In the genomic region with DNA sequence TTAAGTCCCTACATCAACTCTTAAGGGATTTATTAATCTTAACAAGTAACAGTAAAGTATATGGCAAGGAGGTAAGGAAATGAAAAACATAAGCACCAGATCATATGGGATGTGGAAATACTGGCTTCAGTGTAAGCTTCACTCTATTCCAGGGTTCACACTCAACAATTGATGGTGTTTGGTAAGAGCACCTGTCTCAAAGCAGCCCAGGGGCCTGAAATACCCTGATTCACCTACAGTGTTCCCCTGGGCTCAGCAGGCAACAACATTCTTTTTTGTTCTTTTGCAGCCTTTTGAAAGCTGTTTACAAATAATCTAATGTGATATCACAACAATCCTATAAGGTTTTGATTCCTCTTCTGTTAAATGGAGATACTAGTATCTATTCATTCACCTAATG, we compare ENCODE assay signal across 15 cellular contexts. TPM values are rescaled to one million over a fixed set of nuclear protein-coding genes. Genes with fewer than 3 reads are reported as not detected.
DNase-seq lines count a peak whose midpoint lies in the region; ATAC-seq and TF ChIP-seq lines count a peak whose summit lies in the region.
"Had no signal": no experiment of that assay in that cellular context is flagged by ENCODE, and none has a peak within 500 bp of the region (broad histone marks: within the 10 kb centered on the region; RNA-seq: fewer than 3 reads in every experiment).

No MANE protein-coding gene starts in this region.

- no peak overlapping the region for H3K4me3 Mint-ChIP-seq in stimulated activated effector memory CD8-positive, alpha-beta T cell treated with anti-CD3 and anti-CD28 coated beads, Interleukin-12 subunit alpha, Interleukin-12 subunit beta, amount 100 ng/mL, for 72 hours
- H3K4me3 Mint-ChIP-seq: CD4-positive, alpha-beta memory T cell had no signal

- DNase-seq in GM23248 (no peak), adipocyte (ENCODE audit: low read depth) (no peak), hepatocyte (ENCODE audit: low spot score) (no peak), retinal pigment epithelial cell (ENCODE audit: low read depth) (no peak), mucosa of gallbladder (ENCODE audit: low spot score) (no peak)
- no peak for DNase-seq in stimulated activated effector memory CD8-positive, alpha-beta T cell treated with anti-CD3 and anti-CD28 coated beads, Interleukin-12 subunit alpha, Interleukin-12 subunit beta, amount 100 ng/mL, for 72 hours (ENCODE audit: low spot score in 2 of 2)
- DNase-seq: activated naive CD4-positive, alpha-beta T cell treated with anti-CD3 and anti-CD28 coated beads, Interleukin-2, amount 50 U/mL, for 16 hours; CD4-positive, alpha-beta memory T cell; NCI-H446; Right ventricle myocardium superior; stimulated activated CD4-positive, alpha-beta T cell treated with anti-CD3 and anti-CD28 coated beads, Interleukin-4, amount 100 ng/mL, for 1 hour; stimulated activated naive CD8-positive, alpha-beta T cell treated with anti-CD3 and anti-CD28 coated beads, Interleukin-15, Interleukin-2, amounts not matched to agents 100 U/mL and 50 U/mL, for 24 hours had no signal

- no peaks in the 10 kb centered on the region for H3K36me3 ChIP-seq in GM23248 (ENCODE audit: low read depth)
- H3K36me3 ChIP-seq in adipocyte (ENCODE audit: control insufficient read depth, insufficient read depth, low read length, severe bottlenecking), result no peaks in the 10 kb centered on the region
- H3K36me3 ChIP-seq in hepatocyte (replicated peaks; ENCODE audit: insufficient read depth, low read depth), result no peaks in the 10 kb centered on the region
- H3K36me3 ChIP-seq: ovary had no signal

- H3K9ac ChIP-seq in GM23248, result peak overlapping the region; percentile 83
- no peak overlapping the region for H3K9ac ChIP-seq in adipocyte (ENCODE audit: low read length)

- H3K4me1 ChIP-seq in GM23248 (ENCODE audit: insufficient read depth), result peaks cover 39% of the 10 kb centered on the region
- H3K4me1 ChIP-seq in adipocyte (ENCODE audit: control insufficient read depth, insufficient read depth, low read length), result peaks cover 34% of the 10 kb centered on the region
- peaks cover 14% of the 10 kb centered on the region for H3K4me1 ChIP-seq in hepatocyte (ENCODE audit: insufficient read depth)

- no peaks in the 10 kb centered on the region for H3K36me3 Mint-ChIP-seq in stimulated activated effector memory CD8-positive, alpha-beta T cell treated with anti-CD3 and anti-CD28 coated beads, Interleukin-12 subunit alpha, Interleukin-12 subunit beta, amount 100 ng/mL, for 72 hours

- H3K4me2 ChIP-seq in GM23248 (ENCODE audit: unreplicated experiment), result peak overlapping the region; percentile 87
- H3K4me2 ChIP-seq in hepatocyte, result peak overlapping the region; percentile 97

- no peak for TF ChIP-seq CTCF in hepatocyte (IDR thresholded peaks at IDR 0.05; ENCODE audit: poor library complexity)
- TF ChIP-seq CTCF in retinal pigment epithelial cell (conservative IDR thresholded peaks at IDR 0.05; ENCODE audit: low read depth, low read length), result no peak

- no peak overlapping the region for H3K27ac ChIP-seq in GM23248
- H3K27ac ChIP-seq in hepatocyte, result no peak overlapping the region

- H3K4me3 ChIP-seq in GM23248 (peak overlapping the region; percentile 84), adipocyte (ENCODE audit: low read length) (peak overlapping the region; percentile 86), hepatocyte (no peak overlapping the region), retinal pigment epithelial cell (ENCODE audit: low read length) (peak overlapping the region; percentile 79)

- H4K20me1 ChIP-seq in GM23248 (ENCODE audit: insufficient read depth) (no peaks in the 10 kb centered on the region), hepatocyte (ENCODE audit: insufficient read depth, poor library complexity, severe bottlenecking) (no peaks in the 10 kb centered on the region)

- in situ Hi-C loops in GM23248 (cut with MboI), result no loop called here

- H3K9me2 ChIP-seq in GM23248 (ENCODE audit: insufficient read depth) (no peaks in the 10 kb centered on the region), hepatocyte (replicated peaks; ENCODE audit: insufficient read depth) (no peaks in the 10 kb centered on the region)

- no peaks in the 10 kb centered on the region for H3K4me1 Mint-ChIP-seq in stimulated activated effector memory CD8-positive, alpha-beta T cell treated with anti-CD3 and anti-CD28 coated beads, Interleukin-12 subunit alpha, Interleukin-12 subunit beta, amount 100 ng/mL, for 72 hours

- no peaks in the 10 kb centered on the region for H3K9me3 Mint-ChIP-seq in stimulated activated effector memory CD8-positive, alpha-beta T cell treated with anti-CD3 and anti-CD28 coated beads, Interleukin-12 subunit alpha, Interleukin-12 subunit beta, amount 100 ng/mL, for 72 hours

- no peak overlapping the region for H3K27ac Mint-ChIP-seq in stimulated activated effector memory CD8-positive, alpha-beta T cell treated with anti-CD3 and anti-CD28 coated beads, Interleukin-12 subunit alpha, Interleukin-12 subunit beta, amount 100 ng/mL, for 72 hours
- H3K27ac Mint-ChIP-seq: CD4-positive, alpha-beta memory T cell had no signal

- peaks cover 16% of the 10 kb centered on the region; the same call in 1 of the 2 replicates for H3F3A ChIP-seq in GM23248 (ENCODE audit: insufficient read depth)

- ATAC-seq in stimulated activated effector memory CD8-positive, alpha-beta T cell treated with anti-CD3 and anti-CD28 coated beads, Interleukin-12 subunit alpha, Interleukin-12 subunit beta, amount 100 ng/mL, for 72 hours, result no peak
- ATAC-seq in GM18858 (IDR thresholded peaks at IDR 0.05; ENCODE audit: unreplicated experiment) (no peak), HG02884 (IDR thresholded peaks at IDR 0.05; ENCODE audit: unreplicated experiment) (no peak)
- ATAC-seq: stimulated activated naive CD8-positive, alpha-beta T cell treated with anti-CD3 and anti-CD28 coated beads, Interleukin-15, Interleukin-2, amounts not matched to agents 100 U/mL and 50 U/mL, for 24 hours had no signal

- H3K9me3 ChIP-seq in GM23248 (ENCODE audit: low read depth) (no peaks in the 10 kb centered on the region), adipocyte (ENCODE audit: control insufficient read depth, low read length) (peaks cover 3% of the 10 kb centered on the region), hepatocyte (ENCODE audit: low read depth) (no peaks in the 10 kb centered on the region)
- H3K9me3 ChIP-seq: ovary had no signal

- peaks cover 35% of the 10 kb centered on the region for H3K79me2 ChIP-seq in GM23248 (ENCODE audit: insufficient read depth)
- no peaks in the 10 kb centered on the region for H3K79me2 ChIP-seq in hepatocyte

- H2AFZ ChIP-seq in GM23248 (peak overlapping the region; percentile 80), hepatocyte (no peak overlapping the region)

- H3K27me3 ChIP-seq in GM23248 (replicated peaks; ENCODE audit: insufficient read depth) (no peaks in the 10 kb centered on the region), adipocyte (replicated peaks; ENCODE audit: control insufficient read depth, insufficient read depth, low read length) (peaks cover 5% of the 10 kb centered on the region), hepatocyte (peaks cover 35% of the 10 kb centered on the region)
- H3K27me3 ChIP-seq: ovary had no signal

RNA-seq across cellular contexts. Expression of a gene that starts 1.2 kb away (rescaled TPM):
- 4.7 and 8.1 TPM in 2 replicates for total RNA-seq in GM23248 (2014; rRNA removed; shearing (Covaris generic))
- polyA plus RNA-seq in GM23248 (2016; fragmentation: Nextera tagmentation; extraction: Ambion mirVana) (10.8 and 14.9 TPM in 2 replicates), hepatocyte (5.6 and 6.7 TPM in 2 replicates)
- total RNA-seq in hepatocyte (10.0 and 12.3 TPM in 2 replicates), mucosa of gallbladder (222 TPM)
- total RNA-seq: CD4-positive, alpha-beta memory T cell had no signal
- polyA plus RNA-seq: CD4-positive, alpha-beta memory T cell had no signal

Comparison
In these comparisons a context has a peak if more than half of its experiments do, and no peak if none do; other contexts are left out.
1. RNA of a gene that starts 1.2 kb away (total RNA-seq): 222 TPM in mucosa of gallbladder (single experiment); 10.0 to 12.3 TPM in hepatocyte and 4.7 to 8.1 TPM in GM23248; every median in the first group is over 10 times any median in the second.